In genomic region chr19:10863107-10863700, GRCh38 we compare ENCODE assay signal across 2 cellular contexts.
TF ChIP-seq lines count a peak whose summit lies in the region.

No MANE protein-coding gene starts in this region.

TF ChIP-seq in HepG2, 621 proteins besides CTCF, POLR2A, EP300 and RAD21 (continues in another document):
- TF ChIP-seq ZFX (CRISPR knock-in tag; IDR thresholded peaks at IDR 0.05; ENCODE audit: low read depth) (peak; percentile 55), SP4 (CRISPR knock-in tag; IDR thresholded peaks at IDR 0.05) (0 out of 2 replicates have a peak, but pooled peaks have one; percentile 18), ZNF777 (CRISPR knock-in tag; IDR thresholded peaks at IDR 0.05) (peak; percentile 42; the same call in 1 of the 2 replicates), SAP130 (CRISPR knock-in tag; IDR thresholded peaks at IDR 0.05; ENCODE audit: low read depth) (peak; percentile 29), LRRFIP1 (CRISPR knock-in tag; conservative IDR thresholded peaks at IDR 0.05) (no peak), SMAD1 (CRISPR knock-in tag; IDR thresholded peaks at IDR 0.05; ENCODE audit: borderline replicate concordance, low read depth) (0 out of 2 replicates have a peak, but pooled peaks have one; percentile 75), ZNF850 (CRISPR knock-in tag; conservative IDR thresholded peaks at IDR 0.05) (0 out of 2 replicates have a peak, but pooled peaks have one; percentile 37), HDAC1 (CRISPR knock-in tag; IDR thresholded peaks at IDR 0.05) (no peak), FOSL2 (CRISPR knock-in tag; IDR thresholded peaks at IDR 0.05) (peak; percentile 61), NFKB2 (CRISPR knock-in tag; IDR thresholded peaks at IDR 0.05; ENCODE audit: borderline replicate concordance) (peak; percentile 43; the same call in 1 of the 2 replicates), CREM (IDR thresholded peaks at IDR 0.05) (0 out of 2 replicates have a peak, but pooled peaks have one; percentile 9), CREM (CRISPR knock-in tag; IDR thresholded peaks at IDR 0.05) (no peak), RBM22 (optimal IDR thresholded peaks at IDR 0.05; ENCODE audit: low read length) (no peak), ZSCAN31 (CRISPR knock-in tag; IDR thresholded peaks at IDR 0.05; ENCODE audit: low read depth) (0 out of 2 replicates have a peak, but pooled peaks have one; percentile 29), ATF7 (IDR thresholded peaks at IDR 0.05) (peak; percentile 77), ATF7 (CRISPR knock-in tag; IDR thresholded peaks at IDR 0.05) (0 out of 2 replicates have a peak, but pooled peaks have one; percentile 22), ZNF350 (CRISPR knock-in tag; IDR thresholded peaks at IDR 0.05; ENCODE audit: borderline replicate concordance, low read depth) (no peak; the same call in 1 of the 2 replicates), HOXA5 (CRISPR knock-in tag; IDR thresholded peaks at IDR 0.05) (0 out of 2 replicates have a peak, but pooled peaks have one; percentile 32), MED1 (CRISPR knock-in tag; IDR thresholded peaks at IDR 0.05) (0 out of 2 replicates have a peak, but pooled peaks have one; percentile 21)
- TF ChIP-seq, protein P1, sequence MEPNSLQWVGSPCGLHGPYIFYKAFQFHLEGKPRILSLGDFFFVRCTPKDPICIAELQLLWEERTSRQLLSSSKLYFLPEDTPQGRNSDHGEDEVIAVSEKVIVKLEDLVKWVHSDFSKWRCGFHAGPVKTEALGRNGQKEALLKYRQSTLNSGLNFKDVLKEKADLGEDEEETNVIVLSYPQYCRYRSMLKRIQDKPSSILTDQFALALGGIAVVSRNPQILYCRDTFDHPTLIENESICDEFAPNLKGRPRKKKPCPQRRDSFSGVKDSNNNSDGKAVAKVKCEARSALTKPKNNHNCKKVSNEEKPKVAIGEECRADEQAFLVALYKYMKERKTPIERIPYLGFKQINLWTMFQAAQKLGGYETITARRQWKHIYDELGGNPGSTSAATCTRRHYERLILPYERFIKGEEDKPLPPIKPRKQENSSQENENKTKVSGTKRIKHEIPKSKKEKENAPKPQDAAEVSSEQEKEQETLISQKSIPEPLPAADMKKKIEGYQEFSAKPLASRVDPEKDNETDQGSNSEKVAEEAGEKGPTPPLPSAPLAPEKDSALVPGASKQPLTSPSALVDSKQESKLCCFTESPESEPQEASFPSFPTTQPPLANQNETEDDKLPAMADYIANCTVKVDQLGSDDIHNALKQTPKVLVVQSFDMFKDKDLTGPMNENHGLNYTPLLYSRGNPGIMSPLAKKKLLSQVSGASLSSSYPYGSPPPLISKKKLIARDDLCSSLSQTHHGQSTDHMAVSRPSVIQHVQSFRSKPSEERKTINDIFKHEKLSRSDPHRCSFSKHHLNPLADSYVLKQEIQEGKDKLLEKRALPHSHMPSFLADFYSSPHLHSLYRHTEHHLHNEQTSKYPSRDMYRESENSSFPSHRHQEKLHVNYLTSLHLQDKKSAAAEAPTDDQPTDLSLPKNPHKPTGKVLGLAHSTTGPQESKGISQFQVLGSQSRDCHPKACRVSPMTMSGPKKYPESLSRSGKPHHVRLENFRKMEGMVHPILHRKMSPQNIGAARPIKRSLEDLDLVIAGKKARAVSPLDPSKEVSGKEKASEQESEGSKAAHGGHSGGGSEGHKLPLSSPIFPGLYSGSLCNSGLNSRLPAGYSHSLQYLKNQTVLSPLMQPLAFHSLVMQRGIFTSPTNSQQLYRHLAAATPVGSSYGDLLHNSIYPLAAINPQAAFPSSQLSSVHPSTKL (CRISPR knock-in tag; IDR thresholded peaks at IDR 0.05), result no peak
- TF ChIP-seq, protein P2, sequence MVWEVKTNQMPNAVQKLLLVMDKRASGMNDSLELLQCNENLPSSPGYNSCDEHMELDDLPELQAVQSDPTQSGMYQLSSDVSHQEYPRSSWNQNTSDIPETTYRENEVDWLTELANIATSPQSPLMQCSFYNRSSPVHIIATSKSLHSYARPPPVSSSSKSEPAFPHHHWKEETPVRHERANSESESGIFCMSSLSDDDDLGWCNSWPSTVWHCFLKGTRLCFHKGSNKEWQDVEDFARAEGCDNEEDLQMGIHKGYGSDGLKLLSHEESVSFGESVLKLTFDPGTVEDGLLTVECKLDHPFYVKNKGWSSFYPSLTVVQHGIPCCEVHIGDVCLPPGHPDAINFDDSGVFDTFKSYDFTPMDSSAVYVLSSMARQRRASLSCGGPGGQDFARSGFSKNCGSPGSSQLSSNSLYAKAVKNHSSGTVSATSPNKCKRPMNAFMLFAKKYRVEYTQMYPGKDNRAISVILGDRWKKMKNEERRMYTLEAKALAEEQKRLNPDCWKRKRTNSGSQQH (CRISPR knock-in tag; IDR thresholded peaks at IDR 0.05; ENCODE audit: low read depth), result no peak
- TF ChIP-seq, protein P3, sequence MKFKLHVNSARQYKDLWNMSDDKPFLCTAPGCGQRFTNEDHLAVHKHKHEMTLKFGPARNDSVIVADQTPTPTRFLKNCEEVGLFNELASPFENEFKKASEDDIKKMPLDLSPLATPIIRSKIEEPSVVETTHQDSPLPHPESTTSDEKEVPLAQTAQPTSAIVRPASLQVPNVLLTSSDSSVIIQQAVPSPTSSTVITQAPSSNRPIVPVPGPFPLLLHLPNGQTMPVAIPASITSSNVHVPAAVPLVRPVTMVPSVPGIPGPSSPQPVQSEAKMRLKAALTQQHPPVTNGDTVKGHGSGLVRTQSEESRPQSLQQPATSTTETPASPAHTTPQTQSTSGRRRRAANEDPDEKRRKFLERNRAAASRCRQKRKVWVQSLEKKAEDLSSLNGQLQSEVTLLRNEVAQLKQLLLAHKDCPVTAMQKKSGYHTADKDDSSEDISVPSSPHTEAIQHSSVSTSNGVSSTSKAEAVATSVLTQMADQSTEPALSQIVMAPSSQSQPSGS (CRISPR knock-in tag; IDR thresholded peaks at IDR 0.05), result peak; percentile 43; the same call in 1 of the 2 replicates

TF ChIP-seq in SK-N-SH treated with all-trans-retinoic acid at 6 μM for 48 hours, 23 proteins besides CTCF, POLR2A, EP300 and RAD21:
- TF ChIP-seq CSRNP3 (CRISPR knock-in tag; IDR thresholded peaks at IDR 0.05), result no peak
- TF ChIP-seq TSHZ2 (CRISPR knock-in tag; IDR thresholded peaks at IDR 0.05), result no peak
- TF ChIP-seq CREB5 (CRISPR knock-in tag; IDR thresholded peaks at IDR 0.05; ENCODE audit: low read depth), result no peak
- no peak for TF ChIP-seq ZNF565 (CRISPR knock-in tag; conservative IDR thresholded peaks at IDR 0.05; ENCODE audit: low read depth)
- TF ChIP-seq ESRRG (CRISPR knock-in tag; IDR thresholded peaks at IDR 0.05), result no peak
- no peak for TF ChIP-seq RARB (CRISPR knock-in tag; IDR thresholded peaks at IDR 0.05)
- TF ChIP-seq OSR1 (CRISPR knock-in tag; IDR thresholded peaks at IDR 0.05), result no peak
- TF ChIP-seq POU6F1 (CRISPR knock-in tag; IDR thresholded peaks at IDR 0.05; ENCODE audit: borderline replicate concordance, low read depth), result no peak
- TF ChIP-seq, protein P4, sequence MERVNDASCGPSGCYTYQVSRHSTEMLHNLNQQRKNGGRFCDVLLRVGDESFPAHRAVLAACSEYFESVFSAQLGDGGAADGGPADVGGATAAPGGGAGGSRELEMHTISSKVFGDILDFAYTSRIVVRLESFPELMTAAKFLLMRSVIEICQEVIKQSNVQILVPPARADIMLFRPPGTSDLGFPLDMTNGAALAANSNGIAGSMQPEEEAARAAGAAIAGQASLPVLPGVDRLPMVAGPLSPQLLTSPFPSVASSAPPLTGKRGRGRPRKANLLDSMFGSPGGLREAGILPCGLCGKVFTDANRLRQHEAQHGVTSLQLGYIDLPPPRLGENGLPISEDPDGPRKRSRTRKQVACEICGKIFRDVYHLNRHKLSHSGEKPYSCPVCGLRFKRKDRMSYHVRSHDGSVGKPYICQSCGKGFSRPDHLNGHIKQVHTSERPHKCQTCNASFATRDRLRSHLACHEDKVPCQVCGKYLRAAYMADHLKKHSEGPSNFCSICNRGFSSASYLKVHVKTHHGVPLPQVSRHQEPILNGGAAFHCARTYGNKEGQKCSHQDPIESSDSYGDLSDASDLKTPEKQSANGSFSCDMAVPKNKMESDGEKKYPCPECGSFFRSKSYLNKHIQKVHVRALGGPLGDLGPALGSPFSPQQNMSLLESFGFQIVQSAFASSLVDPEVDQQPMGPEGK (CRISPR knock-in tag; IDR thresholded peaks at IDR 0.05; ENCODE audit: borderline replicate concordance), result no peak
- no peak for TF ChIP-seq GLIS3 (CRISPR knock-in tag; IDR thresholded peaks at IDR 0.05)
- no peak for TF ChIP-seq ARNTL (CRISPR knock-in tag; IDR thresholded peaks at IDR 0.05; ENCODE audit: borderline replicate concordance, low read depth)
- no peak for TF ChIP-seq ZFP30 (CRISPR knock-in tag; IDR thresholded peaks at IDR 0.05)
- no peak for TF ChIP-seq ZNF70 (CRISPR knock-in tag; IDR thresholded peaks at IDR 0.05)
- no peak for TF ChIP-seq BACH2 (CRISPR knock-in tag; IDR thresholded peaks at IDR 0.05; ENCODE audit: borderline replicate concordance)
- no peak for TF ChIP-seq TOX (CRISPR knock-in tag; IDR thresholded peaks at IDR 0.05; ENCODE audit: borderline replicate concordance)
- TF ChIP-seq ZC3H10 (CRISPR knock-in tag; IDR thresholded peaks at IDR 0.05), result no peak
- no peak for TF ChIP-seq SNAI2 (CRISPR knock-in tag; IDR thresholded peaks at IDR 0.05)
- no peak for TF ChIP-seq ZFP3 (CRISPR knock-in tag; IDR thresholded peaks at IDR 0.05)
- TF ChIP-seq PPARA (CRISPR knock-in tag; IDR thresholded peaks at IDR 0.05; ENCODE audit: borderline replicate concordance), result no peak
